ENCODE assay signal across 9 cellular contexts in the genomic region with DNA sequence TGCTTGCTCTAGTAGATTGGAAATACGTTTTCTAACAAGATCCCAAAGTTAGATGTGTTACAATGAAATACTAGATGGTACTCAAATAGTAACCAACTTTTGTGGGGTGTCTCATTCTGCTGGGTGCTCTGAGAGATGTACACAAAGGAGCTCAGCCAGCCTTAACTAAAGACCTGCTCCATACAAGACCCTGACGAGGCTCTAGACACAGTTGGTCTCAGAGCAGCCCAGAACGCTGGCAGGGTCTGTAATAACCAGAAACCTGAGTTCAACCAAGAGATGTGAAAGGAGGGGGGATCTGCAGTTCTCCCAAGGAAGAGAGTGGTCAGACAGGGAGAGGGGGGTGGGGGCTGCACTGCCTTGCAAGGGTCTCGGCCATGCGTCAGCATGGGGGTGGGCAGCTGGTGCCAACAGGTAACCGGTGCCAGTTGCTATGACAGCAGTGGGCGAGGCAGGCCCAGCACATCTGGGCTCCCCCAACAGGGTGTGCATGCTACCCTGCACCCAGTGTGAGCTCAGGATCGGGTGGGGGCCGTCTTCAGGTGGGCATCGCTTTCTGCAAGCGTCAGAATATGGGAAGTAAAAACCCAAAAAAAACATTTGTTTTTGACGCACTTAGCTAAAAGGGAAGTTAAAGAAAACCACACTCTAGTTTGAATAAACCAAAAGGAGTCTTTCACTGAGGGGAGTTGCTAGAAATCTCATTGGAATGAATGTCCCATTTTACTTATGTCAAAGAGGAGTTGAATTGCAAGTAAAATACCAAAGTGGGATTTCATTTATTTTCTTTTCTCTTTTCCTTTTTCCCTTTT.
DNase-seq lines count a peak whose midpoint lies in the region; ATAC-seq, FAIRE-seq and TF ChIP-seq lines count a peak whose summit lies in the region.
"Had no signal": no experiment of that assay in that cellular context is flagged by ENCODE, and none has a peak within 500 bp of the region (broad histone marks: within the 10 kb centered on the region; RNA-seq: fewer than 3 reads in every experiment).

No MANE protein-coding gene starts in this region.

- H3K4me3 ChIP-seq in BE2C (ENCODE audit: low read depth, low read length) = no peak overlapping the region

- ATAC-seq in HG03196 (IDR thresholded peaks at IDR 0.05; ENCODE audit: unreplicated experiment) = peak; percentile 44
- ATAC-seq in stimulated activated naive B cell treated with anti-CD40 and anti-IgM and Interleukin-4, amounts not matched to agents 10 μg/mL and 1 μg/mL and 100 μg/mL, for 72 hours (replicated peaks) = peak; percentile 85 to 87
- ATAC-seq: Panc1 had no signal

- H3K4me1 ChIP-seq in BE2C = no peaks in the 10 kb centered on the region

- CTCF ChIA-PET in activated naive CD4-positive, alpha-beta T cell treated with anti-CD3 and anti-CD28 coated beads, Interleukin-2, amount 10 ng/mL, durations not matched to agents 7 days and 5 days (lab: Charles Lee) = interaction anchor here (1.7 to 3.8 kb wide), 3 partner anchors 8 to 105 kb away, joined by 5 to 22 read pairs (median 10); no protein-coding TSS in a partner anchor
- CTCF ChIA-PET in activated naive CD4-positive, alpha-beta T cell treated with anti-CD3 and anti-CD28 coated beads for 36 hours (lab: Charles Lee) = interaction anchor here (0.6 to 6.0 kb wide), 6 partner anchors 10 to 124 kb away, joined by 3 to 28 read pairs (median 4); no protein-coding TSS in a partner anchor

- no peaks in the 10 kb centered on the region for H3K27me3 Mint-ChIP-seq in activated naive CD4-positive, alpha-beta T cell treated with anti-CD3 and anti-CD28 coated beads, Interleukin-2, amount 10 ng/mL, durations not matched to agents 7 days and 5 days
- no peaks in the 10 kb centered on the region for H3K27me3 Mint-ChIP-seq in activated naive CD4-positive, alpha-beta T cell treated with anti-CD3 and anti-CD28 coated beads for 36 hours (ENCODE audit: low read depth)
- H3K27me3 Mint-ChIP-seq in stimulated activated naive B cell treated with anti-CD40 and anti-IgM and Interleukin-4, amounts not matched to agents 10 μg/mL and 1 μg/mL and 100 μg/mL, for 72 hours = no peaks in the 10 kb centered on the region

- DNase-seq in activated naive CD4-positive, alpha-beta T cell treated with anti-CD3 and anti-CD28 coated beads, Interleukin-2, amount 10 ng/mL, durations not matched to agents 7 days and 5 days = peak; percentile 41
- DNase-seq in activated naive CD4-positive, alpha-beta T cell treated with anti-CD3 and anti-CD28 coated beads for 36 hours = no peak
- peak; percentile 50 for DNase-seq in activated CD8-positive, alpha-beta memory T cell treated with anti-CD3 and anti-CD28 coated beads, Interleukin-2, amount 50 U/mL, for 4 hours
- DNase-seq in stimulated activated naive B cell treated with anti-CD40 and anti-IgM and Interleukin-4, amounts not matched to agents 10 μg/mL and 1 μg/mL and 100 μg/mL, for 72 hours = peak; percentile 84
- no peak for DNase-seq in D721Med (ENCODE audit: insufficient read length, low spot score)
- no peak for DNase-seq in HPDE6-E6E7 (ENCODE audit: extremely low spot score)
- DNase-seq in BE2C = no peak

- H3K4me1 Mint-ChIP-seq in activated naive CD4-positive, alpha-beta T cell treated with anti-CD3 and anti-CD28 coated beads, Interleukin-2, amount 10 ng/mL, durations not matched to agents 7 days and 5 days = peaks cover 91% of the 10 kb centered on the region
- peaks cover 80% of the 10 kb centered on the region for H3K4me1 Mint-ChIP-seq in activated naive CD4-positive, alpha-beta T cell treated with anti-CD3 and anti-CD28 coated beads for 36 hours (ENCODE audit: low read depth)
- peaks cover 63 to 92% of the 10 kb centered on the region in 2 donors for H3K4me1 Mint-ChIP-seq in stimulated activated naive B cell treated with anti-CD40 and anti-IgM and Interleukin-4, amounts not matched to agents 10 μg/mL and 1 μg/mL and 100 μg/mL, for 72 hours

- TF ChIP-seq CTCF in D721Med (IDR thresholded peaks at IDR 0.05; ENCODE audit: insufficient read depth, missing control alignments) (no peak), BE2C (IDR thresholded peaks at IDR 0.05; ENCODE audit: low read depth, low read length) (no peak)

- no peaks in the 10 kb centered on the region for H3K9me3 ChIP-seq in BE2C

- no peaks in the 10 kb centered on the region for H3K27me3 ChIP-seq in BE2C

- peaks cover 78% of the 10 kb centered on the region for H3K36me3 Mint-ChIP-seq in activated naive CD4-positive, alpha-beta T cell treated with anti-CD3 and anti-CD28 coated beads, Interleukin-2, amount 10 ng/mL, durations not matched to agents 7 days and 5 days
- peaks cover 43% of the 10 kb centered on the region for H3K36me3 Mint-ChIP-seq in activated naive CD4-positive, alpha-beta T cell treated with anti-CD3 and anti-CD28 coated beads for 36 hours (ENCODE audit: low read depth)
- peaks cover 56 to 72% of the 10 kb centered on the region in 2 donors for H3K36me3 Mint-ChIP-seq in stimulated activated naive B cell treated with anti-CD40 and anti-IgM and Interleukin-4, amounts not matched to agents 10 μg/mL and 1 μg/mL and 100 μg/mL, for 72 hours

- H3K27ac Mint-ChIP-seq in activated naive CD4-positive, alpha-beta T cell treated with anti-CD3 and anti-CD28 coated beads, Interleukin-2, amount 10 ng/mL, durations not matched to agents 7 days and 5 days = peak overlapping the region; percentile 86
- no peak overlapping the region for H3K27ac Mint-ChIP-seq in activated naive CD4-positive, alpha-beta T cell treated with anti-CD3 and anti-CD28 coated beads for 36 hours
- H3K27ac Mint-ChIP-seq in stimulated activated naive B cell treated with anti-CD40 and anti-IgM and Interleukin-4, amounts not matched to agents 10 μg/mL and 1 μg/mL and 100 μg/mL, for 72 hours = peak overlapping the region; percentile 97

- FAIRE-seq in D721Med (lab: Jason Lieb, UNC) = no peak

- intact Hi-C loops in activated naive CD4-positive, alpha-beta T cell treated with anti-CD3 and anti-CD28 coated beads for 36 hours (cut with micrococcal nuclease) = no loop called here

- no peaks in the 10 kb centered on the region for H3K36me3 ChIP-seq in BE2C

- H3K4me3 Mint-ChIP-seq in activated naive CD4-positive, alpha-beta T cell treated with anti-CD3 and anti-CD28 coated beads, Interleukin-2, amount 10 ng/mL, durations not matched to agents 7 days and 5 days = peak overlapping the region; percentile 29
- H3K4me3 Mint-ChIP-seq in activated naive CD4-positive, alpha-beta T cell treated with anti-CD3 and anti-CD28 coated beads for 36 hours = no peak overlapping the region
- peak overlapping the region; percentile 67 to 79 for H3K4me3 Mint-ChIP-seq in stimulated activated naive B cell treated with anti-CD40 and anti-IgM and Interleukin-4, amounts not matched to agents 10 μg/mL and 1 μg/mL and 100 μg/mL, for 72 hours

- H3K9me3 Mint-ChIP-seq in activated naive CD4-positive, alpha-beta T cell treated with anti-CD3 and anti-CD28 coated beads, Interleukin-2, amount 10 ng/mL, durations not matched to agents 7 days and 5 days = no peaks in the 10 kb centered on the region
- no peaks in the 10 kb centered on the region for H3K9me3 Mint-ChIP-seq in activated naive CD4-positive, alpha-beta T cell treated with anti-CD3 and anti-CD28 coated beads for 36 hours
- H3K9me3 Mint-ChIP-seq in stimulated activated naive B cell treated with anti-CD40 and anti-IgM and Interleukin-4, amounts not matched to agents 10 μg/mL and 1 μg/mL and 100 μg/mL, for 72 hours = peaks cover 4 to 5% of the 10 kb centered on the region in 2 donors

Comparison
In these comparisons a context has a peak if more than half of its experiments do, and no peak if none do; other contexts are left out.
1. DNase-seq: peak in activated naive CD4-positive, alpha-beta T cell treated with anti-CD3 and anti-CD28 coated beads, Interleukin-2, amount 10 ng/mL, durations not matched to agents 7 days and 5 days (single experiment), activated CD8-positive, alpha-beta memory T cell treated with anti-CD3 and anti-CD28 coated beads, Interleukin-2, amount 50 U/mL, for 4 hours (single experiment) and stimulated activated naive B cell treated with anti-CD40 and anti-IgM and Interleukin-4, amounts not matched to agents 10 μg/mL and 1 μg/mL and 100 μg/mL, for 72 hours (single experiment); none in activated naive CD4-positive, alpha-beta T cell treated with anti-CD3 and anti-CD28 coated beads for 36 hours (single experiment), D721Med (single experiment), HPDE6-E6E7 (single experiment) and BE2C (single experiment).